In the genomic region with DNA sequence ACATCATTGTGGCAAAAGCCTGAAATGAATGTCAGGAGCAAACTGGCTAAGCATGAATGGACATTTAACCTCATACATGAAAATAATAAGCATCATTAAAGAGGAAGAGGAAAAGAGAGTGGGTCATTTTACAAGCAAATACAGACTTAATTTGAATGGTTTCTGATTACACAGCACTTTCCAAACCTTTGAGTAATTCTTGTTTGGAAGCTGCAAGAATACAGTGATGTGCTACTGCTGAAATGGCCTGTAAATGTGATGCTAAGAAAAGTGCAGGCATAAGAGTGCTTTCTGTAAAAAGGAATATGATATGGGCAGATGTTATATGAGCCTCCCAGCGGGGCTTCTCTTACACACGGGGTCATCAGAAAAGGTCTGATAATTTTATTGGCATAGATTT, we compare ENCODE assay signal across 29 cellular contexts. TPM values are rescaled to one million over a fixed set of nuclear protein-coding genes. Genes with fewer than 3 reads are reported as not detected.
DNase-seq lines count a peak whose midpoint lies in the region; ATAC-seq, FAIRE-seq and TF ChIP-seq lines count a peak whose summit lies in the region.
"Had no signal": no experiment of that assay in that cellular context is flagged by ENCODE, and none has a peak within 500 bp of the region (broad histone marks: within the 10 kb centered on the region; RNA-seq: fewer than 3 reads in every experiment).

No MANE protein-coding gene starts in this region.

- POLR2A ChIA-PET in HepG2 (lab: Yijun Ruan, JAX) (no interaction called here), GM12878 (lab: Charles Lee) (no interaction called here)

- TF ChIP-seq EP300 in HepG2 (IDR thresholded peaks at IDR 0.05; ENCODE audit: low read depth in 2 of 2, low read length in 2 of 2) (no peak), HepG2 (CRISPR knock-in tag; IDR thresholded peaks at IDR 0.05; ENCODE audit: borderline replicate concordance) (no peak), GM12878 (IDR thresholded peaks at IDR 0.05; ENCODE audit: borderline replicate concordance in 1 of 2, control insufficient read depth in 1 of 2, low read depth in 2 of 2, low read length in 2 of 2) (no peak)

- H3K36me3 Mint-ChIP-seq in T-helper 17 cell (ENCODE audit: low read depth): no peaks in the 10 kb centered on the region
- H3K36me3 Mint-ChIP-seq in activated naive CD4-positive, alpha-beta T cell treated with anti-CD3 and anti-CD28 coated beads, Interleukin-2, amount 50 U/mL, for 72 hours: no peaks in the 10 kb centered on the region

- H3K4me3 Mint-ChIP-seq in T-helper 17 cell: no peak overlapping the region
- H3K4me3 Mint-ChIP-seq: activated CD8-positive, alpha-beta T cell treated with anti-CD3 and anti-CD28 coated beads for 36 hours; activated naive CD4-positive, alpha-beta T cell treated with anti-CD3 and anti-CD28 coated beads for 36 hours; activated T-cell treated with anti-CD3 and anti-CD28 coated beads, Interleukin-2, amount 50 U/mL, for 24 hours; H9 had no signal

- WGBS in HepG2 (ENCODE audit: low lambda C conversion rate): 0% methylated on average over 2 of the region's 2 CpGs
- 40% methylated on average over 2 of the region's 2 CpGs for WGBS in right lobe of liver (ENCODE audit: insufficient coverage, low coverage, low lambda C conversion rate, missing lambda C conversion rate)
- WGBS in GM12878 (ENCODE audit: insufficient coverage, insufficient replicate concordance, low lambda C conversion rate, missing lambda C conversion rate): 16% methylated on average over 2 of the region's 2 CpGs

- BruUV-seq in HepG2 (replicated peaks; lab: Mats Ljungman, UMichigan): no TSS peak
- no TSS peak for BruUV-seq in GM12878 (replicated peaks; lab: Mats Ljungman, UMichigan)

- RAD21 ChIA-PET in GM12878 (lab: Charles Lee; ENCODE audit: unreplicated experiment): no interaction called here

- TF ChIP-seq CTCF in HepG2 (CRISPR knock-in tag; IDR thresholded peaks at IDR 0.05) (no peak), right lobe of liver (IDR thresholded peaks at IDR 0.05) (no peak), GM12878 (IDR thresholded peaks at IDR 0.05 in 2 of 3, conservative IDR thresholded peaks at IDR 0.05 in 1 of 3; ENCODE audit: control insufficient read depth in 2 of 3, extremely low read depth in 1 of 3, insufficient read depth in 1 of 3, low read depth in 3 of 3, low read length in 3 of 3) (no peak), foreskin fibroblast (IDR thresholded peaks at IDR 0.05; ENCODE audit: low read depth, low read length) (no peak)

- no peaks in the 10 kb centered on the region for H3K36me3 ChIP-seq in HepG2 (replicated peaks in 1 of 2; ENCODE audit: control insufficient read depth in 1 of 2, insufficient read depth in 2 of 2, low read length in 2 of 2)
- no peaks in the 10 kb centered on the region for H3K36me3 ChIP-seq in right lobe of liver
- H3K36me3 ChIP-seq in GM12878 (ENCODE audit: control insufficient read depth in 2 of 2, insufficient read depth in 2 of 2, low read length in 1 of 2): no peaks in the 10 kb centered on the region
- H3K36me3 ChIP-seq: gastrocnemius medialis, neutrophil had no signal

- intact Hi-C loops in HepG2 (cut with micrococcal nuclease; ENCODE audit: unreplicated experiment) (no loop called here), right lobe of liver (cut with DNase I) (no loop called here), GM12878 (cut with micrococcal nuclease; ENCODE audit: unreplicated experiment) (no loop called here)

- SMC1A ChIA-PET in GM12878 (lab: Charles Lee; ENCODE audit: uncharacterized antibody, unreplicated experiment): no interaction called here

- H3K4me1 ChIP-seq in HepG2 (ENCODE audit: insufficient read depth, low read length) (no peaks in the 10 kb centered on the region), right lobe of liver (no peaks in the 10 kb centered on the region), GM12878 (ENCODE audit: control insufficient read depth, insufficient read depth, low read length) (no peaks in the 10 kb centered on the region)
- H3K4me1 ChIP-seq: gastrocnemius medialis had no signal

- H3K9me3 ChIP-seq in HepG2 (ENCODE audit: low read length) (no peaks in the 10 kb centered on the region), right lobe of liver (no peaks in the 10 kb centered on the region), GM12878 (replicated peaks; ENCODE audit: control insufficient read depth, insufficient read depth, low read length) (no peaks in the 10 kb centered on the region), T-helper 17 cell (ENCODE audit: control insufficient read depth, low read length, poor library complexity, severe bottlenecking) (no peaks in the 10 kb centered on the region)
- H3K9me3 ChIP-seq: gastrocnemius medialis, neutrophil had no signal

- no peak overlapping the region for H3K27ac ChIP-seq in HepG2 (ENCODE audit: extremely low read length, insufficient read depth, low read length)
- no peak overlapping the region for H3K27ac ChIP-seq in right lobe of liver
- no peak overlapping the region for H3K27ac ChIP-seq in GM12878 (ENCODE audit: control insufficient read depth, insufficient read depth)
- H3K27ac ChIP-seq: gastrocnemius medialis, neutrophil had no signal

- H3K27me3 Mint-ChIP-seq in T-helper 17 cell: no peaks in the 10 kb centered on the region
- H3K27me3 Mint-ChIP-seq: activated CD8-positive, alpha-beta T cell treated with anti-CD3 and anti-CD28 coated beads for 36 hours; activated T-cell treated with anti-CD3 and anti-CD28 coated beads, Interleukin-2, amount 50 U/mL, for 24 hours had no signal

- H3K79me2 ChIP-seq in HepG2 (ENCODE audit: insufficient read depth, low read length): no peaks in the 10 kb centered on the region
- H3K79me2 ChIP-seq in GM12878 (ENCODE audit: control insufficient read depth, insufficient read depth, low read length): no peaks in the 10 kb centered on the region

- CTCF ChIA-PET in HepG2 (lab: Yijun Ruan, JAX; ENCODE audit: low intra/inter-chr PET ratio, low total read pairs): no interaction called here
- CTCF ChIA-PET in GM12878 (lab: Yijun Ruan, JAX): no interaction called here

- in situ Hi-C loops in HepG2 (cut with HindIII; ENCODE audit: extremely low pct_ligation_motif_present, low pct_unique_long_range_greater_than_20kb): no loop called here
- in situ Hi-C loops in GM12878 (cut with MboI): no loop called here

- H3K4me3 ChIP-seq in HepG2 (replicated peaks in 1 of 3; ENCODE audit: insufficient read depth in 1 of 3, low read depth in 2 of 3, low read length in 3 of 3): no peak overlapping the region
- no peak overlapping the region for H3K4me3 ChIP-seq in right lobe of liver
- H3K4me3 ChIP-seq in GM12878: no peak overlapping the region
- H3K4me3 ChIP-seq in foreskin fibroblast (ENCODE audit: low read depth in 1 of 2, low read length in 2 of 2): no peak overlapping the region
- H3K4me3 ChIP-seq: gastrocnemius medialis had no signal

- H3K27me3 ChIP-seq in HepG2 (ENCODE audit: control insufficient read depth in 1 of 2, insufficient read depth in 2 of 2, low read length in 2 of 2): no peaks in the 10 kb centered on the region
- no peaks in the 10 kb centered on the region for H3K27me3 ChIP-seq in right lobe of liver
- no peaks in the 10 kb centered on the region for H3K27me3 ChIP-seq in GM12878 (replicated peaks in 1 of 2; ENCODE audit: control insufficient read depth in 2 of 2, insufficient read depth in 2 of 2, low read length in 1 of 2)
- H3K27me3 ChIP-seq: gastrocnemius medialis, neutrophil had no signal

- H3K4me2 ChIP-seq in HepG2 (ENCODE audit: low read depth, low read length) (no peak overlapping the region), GM12878 (ENCODE audit: control insufficient read depth, insufficient read depth) (no peak overlapping the region)

- DNase-seq in HepG2 (ENCODE audit: low spot score): no peak
- no peak for DNase-seq in right lobe of liver
- DNase-seq in NCI-H2171 (lab: John Stamatoyannopoulos, UW): peak; percentile 47
- no peak for DNase-seq in GM12878 (ENCODE audit: low read depth, low spot score)
- no peak for DNase-seq in T-helper 17 cell
- DNase-seq in foreskin fibroblast: no peak
- no peak for DNase-seq in activated naive CD4-positive, alpha-beta T cell treated with anti-CD3 and anti-CD28 coated beads, Interleukin-2, amount 50 U/mL, for 72 hours (ENCODE audit: low spot score in 2 of 2)
- DNase-seq: activated CD8-positive, alpha-beta T cell treated with anti-CD3 and anti-CD28 coated beads for 36 hours; activated naive CD4-positive, alpha-beta T cell treated with anti-CD3 and anti-CD28 coated beads for 36 hours; activated T-cell treated with anti-CD3 and anti-CD28 coated beads, Interleukin-2, amount 50 U/mL, for 24 hours; anterior cingulate cortex; C1 segment of cervical spinal cord; central memory CD4-positive, alpha-beta T cell; DMS 273 treated with DMSO at 0.1 percent for 48 hours; erythroblast; gastrocnemius medialis; GF-D8; H9; left colon; stimulated activated CD8-positive, alpha-beta memory T cell treated with anti-CD3 and anti-CD28 coated beads, Interleukin-4, amount 100 ng/mL, for 48 hours; T-helper 9 cell had no signal

- no peak for FAIRE-seq in HepG2 (lab: Jason Lieb, UNC)
- FAIRE-seq in GM12878 (lab: Jason Lieb, UNC): no peak

- H3K9ac ChIP-seq in HepG2 (ENCODE audit: insufficient read depth, low read depth, low read length) (no peak overlapping the region), GM12878 (ENCODE audit: control insufficient read depth, insufficient read depth, low read length) (no peak overlapping the region)

- ATAC-seq in HepG2: no peak
- ATAC-seq in right lobe of liver: no peak
- ATAC-seq in GM12878: peak; percentile 28
- ATAC-seq in T-helper 17 cell: no peak
- ATAC-seq in HG02623 (IDR thresholded peaks at IDR 0.05; ENCODE audit: unreplicated experiment): no peak
- no peak for ATAC-seq in activated naive CD4-positive, alpha-beta T cell treated with anti-CD3 and anti-CD28 coated beads, Interleukin-2, amount 50 U/mL, for 72 hours
- ATAC-seq: activated CD8-positive, alpha-beta T cell treated with anti-CD3 and anti-CD28 coated beads for 36 hours; gastrocnemius medialis; left colon; Panc1; SK-N-SH treated with all-trans-retinoic acid at 6 μM for 48 hours had no signal

- no peak for TF ChIP-seq POLR2A in HepG2 (IDR thresholded peaks at IDR 0.05; ENCODE audit: insufficient read depth in 1 of 2, low read depth in 2 of 2, low read length in 2 of 2)
- no peak for TF ChIP-seq POLR2A in right lobe of liver (IDR thresholded peaks at IDR 0.05)
- no peak for TF ChIP-seq POLR2A in GM12878 (IDR thresholded peaks at IDR 0.05; ENCODE audit: low read depth, low read length)

- H2AFZ ChIP-seq in HepG2 (ENCODE audit: low read length) (no peak overlapping the region), GM12878 (ENCODE audit: control insufficient read depth, low read depth, low read length) (no peak overlapping the region)

- H3K27ac Mint-ChIP-seq in T-helper 17 cell: no peak overlapping the region
- no peak overlapping the region for H3K27ac Mint-ChIP-seq in activated naive CD4-positive, alpha-beta T cell treated with anti-CD3 and anti-CD28 coated beads, Interleukin-2, amount 50 U/mL, for 72 hours
- H3K27ac Mint-ChIP-seq: activated CD8-positive, alpha-beta T cell treated with anti-CD3 and anti-CD28 coated beads for 36 hours; activated naive CD4-positive, alpha-beta T cell treated with anti-CD3 and anti-CD28 coated beads for 36 hours; activated T-cell treated with anti-CD3 and anti-CD28 coated beads, Interleukin-2, amount 50 U/mL, for 24 hours; H9 had no signal

- TF ChIP-seq RAD21 in HepG2 (CRISPR knock-in tag; IDR thresholded peaks at IDR 0.05): no peak
- no peak for TF ChIP-seq RAD21 in GM12878 (IDR thresholded peaks at IDR 0.05; ENCODE audit: insufficient read depth, low read depth, low read length)

- H3K4me1 Mint-ChIP-seq in T-helper 17 cell: no peaks in the 10 kb centered on the region

- H4K20me1 ChIP-seq in HepG2 (ENCODE audit: insufficient read depth, low read length) (no peaks in the 10 kb centered on the region), GM12878 (ENCODE audit: control insufficient read depth, insufficient read depth) (no peaks in the 10 kb centered on the region)

- H3K9me3 Mint-ChIP-seq in activated naive CD4-positive, alpha-beta T cell treated with anti-CD3 and anti-CD28 coated beads, Interleukin-2, amount 50 U/mL, for 72 hours: peaks cover 8% of the 10 kb centered on the region in 2 donors
- H3K9me3 Mint-ChIP-seq: activated T-cell treated with anti-CD3 and anti-CD28 coated beads, Interleukin-2, amount 50 U/mL, for 24 hours; H9 had no signal

RNA-seq across cellular contexts. Expression of a gene that starts 30.2 kb away (rescaled TPM):
- total RNA-seq in HepG2 (2016; rRNA removed; fragmentation: Illumina TruSeq; extraction: Trizol) (not detected in 2 replicates), right lobe of liver (not detected), GM12878 (2014; rRNA removed) (not detected in 2 replicates), GM12878 (2014; rRNA removed; fragmentation: Illumina TruSeq; extraction: Trizol) (not detected in 2 replicates), GM12878 (2021) (not detected in 2 replicates), T-helper 17 cell (not detected)
- not detected in 2 replicates for total RNA-seq in HepG2 (2016; cell fraction: cytosol; rRNA removed; fragmentation: Illumina TruSeq; extraction: Trizol; ENCODE audit: low read depth)
- not detected in 2 replicates for total RNA-seq in HepG2 (2016; cell fraction: insoluble cytoplasmic fraction; rRNA removed; fragmentation: Illumina TruSeq; extraction: Trizol)
- total RNA-seq in HepG2 (2016; cell fraction: membrane; rRNA removed; fragmentation: Illumina TruSeq; extraction: Trizol): not detected in 2 replicates
- not detected in 2 replicates for total RNA-seq in HepG2 (2016; cell fraction: nucleus; rRNA removed; fragmentation: Illumina TruSeq; extraction: Trizol)
- polyA plus RNA-seq in HepG2 (2011; rRNA removed) (not detected in 2 replicates), GM12878 (2011; rRNA removed) (not detected in 2 replicates), GM12878 (2014; fragmentation: Illumina TruSeq; extraction: Trizol) (not detected in 2 replicates), GM12878 (2014; fragmentation: Nextera tagmentation; extraction: Ambion mirVana) (not detected), GM12878 (2014; rRNA removed) (not detected in 2 replicates), GM12878 (2016; fragmentation: Nextera tagmentation; extraction: Ambion mirVana) (not detected)
- not detected in 2 replicates for polyA plus RNA-seq in HepG2 (2011; cell fraction: cytosol; rRNA removed)
- polyA plus RNA-seq in HepG2 (2011; cell fraction: nucleus; rRNA removed): not detected in 2 replicates
- polyA plus RNA-seq in HepG2 (2012): not detected in 2 replicates
- not detected in 2 replicates for polyA plus RNA-seq in HepG2 (2016; cell fraction: cytosol; fragmentation: Illumina TruSeq; extraction: Trizol; ENCODE audit: low read depth)
- not detected in 2 replicates for polyA plus RNA-seq in HepG2 (2016; cell fraction: insoluble cytoplasmic fraction; fragmentation: Illumina TruSeq; extraction: Trizol; ENCODE audit: low read depth)
- polyA plus RNA-seq in HepG2 (2016; cell fraction: membrane; fragmentation: Illumina TruSeq; extraction: Trizol; ENCODE audit: low read depth): not detected in 2 replicates
- not detected in 2 replicates for polyA plus RNA-seq in HepG2 (2016; cell fraction: nucleus; fragmentation: Illumina TruSeq; extraction: Trizol; ENCODE audit: insufficient read depth, low read depth)
- polyA minus RNA-seq in HepG2 (2011; rRNA and poly(A)+ RNA removed; ENCODE audit: low replicate concordance): not detected in 2 replicates
- polyA minus RNA-seq in HepG2 (2011; cell fraction: cytosol; rRNA and poly(A)+ RNA removed): not detected in 2 replicates
- not detected in 2 replicates for polyA minus RNA-seq in HepG2 (2011; cell fraction: nucleus; rRNA and poly(A)+ RNA removed)
- not detected in 2 replicates for total RNA-seq in GM12878 (2013; cell fraction: nucleolus; rRNA removed)
- polyA plus RNA-seq in GM12878 (2011; ENCODE audit: low read depth): not detected
- polyA plus RNA-seq in GM12878 (2011; cell fraction: cytosol; rRNA removed): not detected in 2 replicates
- polyA plus RNA-seq in GM12878 (2011; cell fraction: nucleus; rRNA removed): not detected in 2 replicates
- not detected in 2 replicates for polyA plus RNA-seq in GM12878 (2012)
- not detected in 2 replicates for polyA minus RNA-seq in GM12878 (2011; rRNA and poly(A)+ RNA removed)
- polyA minus RNA-seq in GM12878 (2011; cell fraction: cytosol; rRNA and poly(A)+ RNA removed): not detected in 2 replicates
- polyA minus RNA-seq in GM12878 (2011; cell fraction: nucleus; rRNA and poly(A)+ RNA removed): not detected in 2 replicates
- not detected for total RNA-seq in activated naive CD4-positive, alpha-beta T cell treated with anti-CD3 and anti-CD28 coated beads, Interleukin-2, amount 50 U/mL, for 72 hours
- total RNA-seq: A172; activated CD8-positive, alpha-beta T cell treated with anti-CD3 and anti-CD28 coated beads for 36 hours; activated naive CD4-positive, alpha-beta T cell treated with anti-CD3 and anti-CD28 coated beads for 36 hours; gastrocnemius medialis; H9; left colon; mononuclear cell; NCI-H460; ureter had no signal
